Comparison of ENCODE assay signal across 8 cellular contexts in genomic region chr12:123232472-123232806, GRCh38. TPM values are rescaled to one million over a fixed set of nuclear protein-coding genes. Genes with fewer than 3 reads are reported as not detected.
DNase-seq lines count a peak whose midpoint lies in the region; ATAC-seq and TF ChIP-seq lines count a peak whose summit lies in the region.

No MANE protein-coding gene starts in this region.

- WGBS in esophagus, 2 donors = 0% methylated on average over 15 of the region's 15 CpGs

- no peak for DNase-seq in RWPE1 (ENCODE audit: low spot score)
- DNase-seq in omental fat pad (ENCODE audit: low spot score) = no peak
- no peak for DNase-seq in activated gamma-delta T cell treated with Interleukin-2 at 50 U/mL for 16 hours
- DNase-seq in NCI-H1048 (lab: John Stamatoyannopoulos, UW) = no peak
- DNase-seq in SKM-1 (lab: John Stamatoyannopoulos, UW; ENCODE audit: unreplicated experiment) = no peak

- peaks cover 0 to 4% of the 10 kb centered on the region in 2 donors for H3K4me1 ChIP-seq in esophagus (ENCODE audit: control insufficient read depth in 2 of 2, insufficient read depth in 2 of 2, low read length in 1 of 2)

- peak overlapping the region; percentile 78 to 81 for H3K4me3 ChIP-seq in esophagus (ENCODE audit: low read depth in 1 of 2, low read length in 2 of 2)

- POLR2A ChIA-PET in RWPE1 (lab: Yijun Ruan, JAX; ENCODE audit: low non-redundant PET) = interaction anchor here (0.5 to 1.4 kb wide), 12 partner anchors 11 to 344 kb away, joined by 3 to 10 read pairs (median 3); partner anchors contain the start of genes KMT5A and OGFOD2

- ATAC-seq in GM18909 (IDR thresholded peaks at IDR 0.05; ENCODE audit: poor library complexity, unreplicated experiment) (peak; percentile 7), omental fat pad (ENCODE audit: low FRiP score) (peak; percentile 13), HG03520 (IDR thresholded peaks at IDR 0.05; ENCODE audit: unreplicated experiment) (no peak)

- TF ChIP-seq CTCF in RWPE1 (conservative IDR thresholded peaks at IDR 0.05; ENCODE audit: low read depth) (no peak), omental fat pad (IDR thresholded peaks at IDR 0.05) (no peak)

- H3K27ac ChIP-seq in RWPE1 (peak overlapping the region; percentile 89), esophagus (ENCODE audit: low read depth in 2 of 2, low read length in 1 of 2) (peak overlapping the region; percentile 90 to 92)

- no peaks in the 10 kb centered on the region for H3K36me3 ChIP-seq in esophagus (ENCODE audit: control insufficient read depth in 2 of 2, insufficient read depth in 2 of 2, low read length in 1 of 2)

- no peaks in the 10 kb centered on the region for H3K27me3 ChIP-seq in esophagus (ENCODE audit: control insufficient read depth in 1 of 2, insufficient read depth in 2 of 2, low read length in 2 of 2)

- no peaks in the 10 kb centered on the region for H3K9me3 ChIP-seq in esophagus (ENCODE audit: control insufficient read depth in 2 of 2, insufficient read depth in 1 of 2, low read depth in 1 of 2, low read length in 1 of 2)

- CTCF ChIA-PET in RWPE1 (lab: Yijun Ruan, JAX) = interaction anchor here (0.6 to 2.3 kb wide), 5 partner anchors 25 to 480 kb away, joined by 3 to 9 read pairs (median 5); partner anchors contain the start of gene ATP6V0A2

RNA-seq across cellular contexts. Expression of gene MPHOSPH9, which starts 0.5 kb away (rescaled TPM):
- 1 to 10 TPM; 3.9 to 4.0 TPM for polyA plus RNA-seq in esophagus
- 10 to 100 TPM; 17.3 to 27.6 (median 23.9) TPM for total RNA-seq in omental fat pad

RNA-seq across cellular contexts. Expression of gene MTRFR, which starts 0.8 kb away (rescaled TPM):
- polyA plus RNA-seq in esophagus = 10 to 100 TPM in 1 of 2 donors, 1 to 10 TPM in 1; 6.3 to 10.6 TPM
- total RNA-seq in omental fat pad = 10 to 100 TPM in 1 of 4 donors, 1 to 10 TPM in 3; 4.8 to 11.7 (median 8.4) TPM

RNA-seq across cellular contexts. Expression of gene CDK2AP1, which starts 39.2 kb away (rescaled TPM):
- polyA plus RNA-seq in esophagus = 100 to 1,000 TPM; 111 to 213 TPM
- total RNA-seq in omental fat pad = 100 to 1,000 TPM in 3 of 4 donors, 10 to 100 TPM in 1; 78.7 to 124 (median 104) TPM
